Comparison of ENCODE assay signal across 1 cellular context in the genomic region with DNA sequence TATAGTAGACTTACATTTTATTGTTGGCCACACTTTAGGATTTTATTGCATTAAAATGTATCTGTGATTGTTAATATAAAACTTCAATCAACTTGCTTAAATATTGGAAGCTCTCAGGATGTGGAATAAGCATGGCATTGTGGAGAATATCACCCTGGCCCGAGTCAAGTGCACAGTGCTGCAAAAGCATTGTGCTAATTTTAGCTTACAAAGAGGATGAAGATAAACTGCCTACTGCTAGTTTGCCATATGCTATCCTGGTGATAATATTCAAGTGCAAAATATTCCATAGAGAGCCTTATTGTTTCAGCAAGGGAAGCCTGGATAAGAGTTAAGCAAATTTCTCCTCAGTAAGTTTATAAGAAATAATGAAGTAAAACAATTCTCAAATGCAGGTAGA.
TF ChIP-seq lines count a peak whose summit lies in the region.

No MANE protein-coding gene starts in this region.

TF ChIP-seq in HepG2, 621 proteins besides CTCF, POLR2A, EP300 and RAD21 (continued from another document):
- TF ChIP-seq, protein P1, sequence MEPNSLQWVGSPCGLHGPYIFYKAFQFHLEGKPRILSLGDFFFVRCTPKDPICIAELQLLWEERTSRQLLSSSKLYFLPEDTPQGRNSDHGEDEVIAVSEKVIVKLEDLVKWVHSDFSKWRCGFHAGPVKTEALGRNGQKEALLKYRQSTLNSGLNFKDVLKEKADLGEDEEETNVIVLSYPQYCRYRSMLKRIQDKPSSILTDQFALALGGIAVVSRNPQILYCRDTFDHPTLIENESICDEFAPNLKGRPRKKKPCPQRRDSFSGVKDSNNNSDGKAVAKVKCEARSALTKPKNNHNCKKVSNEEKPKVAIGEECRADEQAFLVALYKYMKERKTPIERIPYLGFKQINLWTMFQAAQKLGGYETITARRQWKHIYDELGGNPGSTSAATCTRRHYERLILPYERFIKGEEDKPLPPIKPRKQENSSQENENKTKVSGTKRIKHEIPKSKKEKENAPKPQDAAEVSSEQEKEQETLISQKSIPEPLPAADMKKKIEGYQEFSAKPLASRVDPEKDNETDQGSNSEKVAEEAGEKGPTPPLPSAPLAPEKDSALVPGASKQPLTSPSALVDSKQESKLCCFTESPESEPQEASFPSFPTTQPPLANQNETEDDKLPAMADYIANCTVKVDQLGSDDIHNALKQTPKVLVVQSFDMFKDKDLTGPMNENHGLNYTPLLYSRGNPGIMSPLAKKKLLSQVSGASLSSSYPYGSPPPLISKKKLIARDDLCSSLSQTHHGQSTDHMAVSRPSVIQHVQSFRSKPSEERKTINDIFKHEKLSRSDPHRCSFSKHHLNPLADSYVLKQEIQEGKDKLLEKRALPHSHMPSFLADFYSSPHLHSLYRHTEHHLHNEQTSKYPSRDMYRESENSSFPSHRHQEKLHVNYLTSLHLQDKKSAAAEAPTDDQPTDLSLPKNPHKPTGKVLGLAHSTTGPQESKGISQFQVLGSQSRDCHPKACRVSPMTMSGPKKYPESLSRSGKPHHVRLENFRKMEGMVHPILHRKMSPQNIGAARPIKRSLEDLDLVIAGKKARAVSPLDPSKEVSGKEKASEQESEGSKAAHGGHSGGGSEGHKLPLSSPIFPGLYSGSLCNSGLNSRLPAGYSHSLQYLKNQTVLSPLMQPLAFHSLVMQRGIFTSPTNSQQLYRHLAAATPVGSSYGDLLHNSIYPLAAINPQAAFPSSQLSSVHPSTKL (CRISPR knock-in tag; IDR thresholded peaks at IDR 0.05): no peak
